Comparison of ENCODE assay signal across 17 cellular contexts in genomic region chrX:25125483-25125882, GRCh38.
DNase-seq lines count a peak whose midpoint lies in the region; ATAC-seq, FAIRE-seq and TF ChIP-seq lines count a peak whose summit lies in the region.
"Had no signal": no experiment of that assay in that cellular context is flagged by ENCODE, and none has a peak within 500 bp of the region (broad histone marks: within the 10 kb centered on the region; RNA-seq: fewer than 3 reads in every experiment).

No MANE protein-coding gene starts in this region.

- intact Hi-C loops in HepG2 (cut with micrococcal nuclease; ENCODE audit: unreplicated experiment), result no loop called here

- H4K20me1 ChIP-seq in HepG2 (ENCODE audit: insufficient read depth, low read length), result no peaks in the 10 kb centered on the region
- H4K20me1 ChIP-seq in osteoblast (ENCODE audit: insufficient read depth, low read length), result no peaks in the 10 kb centered on the region

- H3K9ac ChIP-seq in HepG2 (ENCODE audit: insufficient read depth, low read depth, low read length), result no peak overlapping the region

- H3K4me3 ChIP-seq in HepG2 (replicated peaks in 1 of 3; ENCODE audit: insufficient read depth in 1 of 3, low read depth in 2 of 3, low read length in 3 of 3) (no peak overlapping the region), osteoblast (ENCODE audit: insufficient read depth, low read length) (no peak overlapping the region)
- H3K4me3 ChIP-seq: GM23338 had no signal

- in situ Hi-C loops in HepG2 (cut with HindIII; ENCODE audit: extremely low pct_ligation_motif_present, low pct_unique_long_range_greater_than_20kb), result no loop called here

- no peak for TF ChIP-seq POLR2A in HepG2 (IDR thresholded peaks at IDR 0.05; ENCODE audit: insufficient read depth in 1 of 2, low read depth in 2 of 2, low read length in 2 of 2)

- no peak overlapping the region for H2AFZ ChIP-seq in HepG2 (ENCODE audit: low read length)
- no peak overlapping the region for H2AFZ ChIP-seq in osteoblast (ENCODE audit: low read length)
- H2AFZ ChIP-seq: GM23338 had no signal

- TF ChIP-seq RAD21 in HepG2 (CRISPR knock-in tag; IDR thresholded peaks at IDR 0.05), result no peak

- H3K9me3 ChIP-seq in HepG2 (ENCODE audit: low read length) (no peaks in the 10 kb centered on the region), osteoblast (ENCODE audit: low read depth, low read length) (no peaks in the 10 kb centered on the region)

- H3K27ac ChIP-seq in HepG2 (ENCODE audit: extremely low read length, insufficient read depth, low read length), result no peak overlapping the region
- no peak overlapping the region for H3K27ac ChIP-seq in osteoblast (ENCODE audit: low read depth, low read length)

- CTCF ChIA-PET in HepG2 (lab: Yijun Ruan, JAX; ENCODE audit: low intra/inter-chr PET ratio, low total read pairs), result no interaction called here

- BruUV-seq in HepG2 (replicated peaks; lab: Mats Ljungman, UMichigan), result no TSS peak

- H3K79me2 ChIP-seq in HepG2 (ENCODE audit: insufficient read depth, low read length), result no peaks in the 10 kb centered on the region
- no peaks in the 10 kb centered on the region for H3K79me2 ChIP-seq in osteoblast (ENCODE audit: insufficient read depth, low read length)

- H3K27me3 ChIP-seq in HepG2 (ENCODE audit: control insufficient read depth in 1 of 2, insufficient read depth in 2 of 2, low read length in 2 of 2), result no peaks in the 10 kb centered on the region
- no peaks in the 10 kb centered on the region for H3K27me3 ChIP-seq in osteoblast (ENCODE audit: insufficient read depth, low read length)

- 0% methylated on average over 4 of the region's 4 CpGs for WGBS in HepG2 (ENCODE audit: low lambda C conversion rate)

- peak; percentile 66 for ATAC-seq in HepG2
- ATAC-seq: GM23338 had no signal

- peak; percentile 37 for DNase-seq in NCI-H146 treated with DMSO at 0.1 percent for 48 hours (lab: John Stamatoyannopoulos, UW; ENCODE audit: unreplicated experiment)
- DNase-seq in HepG2 (ENCODE audit: low spot score), result peak; percentile 9
- DNase-seq in osteoblast (ENCODE audit: insufficient read length, low spot score, missing footprints), result peak; percentile 38
- DNase-seq in globus pallidus (ENCODE audit: low spot score), result no peak
- DNase-seq in OCI-M1 (lab: John Stamatoyannopoulos, UW), result no peak
- DNase-seq in NCI-H1092 (lab: John Stamatoyannopoulos, UW), result no peak
- DNase-seq: C1 segment of cervical spinal cord; Calu3; CD4-positive, alpha-beta memory T cell; COR-L47; DMS153; DND-41; H9; HFFc6 had no signal

- TF ChIP-seq CTCF in HepG2 (CRISPR knock-in tag; IDR thresholded peaks at IDR 0.05) (no peak), osteoblast (IDR thresholded peaks at IDR 0.05; ENCODE audit: extremely low read depth, low read depth, low read length) (no peak)

- FAIRE-seq in HepG2 (lab: Jason Lieb, UNC), result peak; percentile 40
- FAIRE-seq: G401.6, GM12892 had no signal

- H3K4me1 ChIP-seq in HepG2 (ENCODE audit: insufficient read depth, low read length), result peaks cover 10% of the 10 kb centered on the region; the same call in 1 of the 2 replicates
- no peaks in the 10 kb centered on the region for H3K4me1 ChIP-seq in osteoblast (ENCODE audit: insufficient read depth, low read length)

- 0 out of 2 replicates have a peak overlapping the region, but pooled peaks have one; percentile 0 for H3K4me2 ChIP-seq in HepG2 (ENCODE audit: low read depth, low read length)
- no peak overlapping the region for H3K4me2 ChIP-seq in osteoblast (ENCODE audit: insufficient read depth, low read length)
- H3K4me2 ChIP-seq: GM23338 had no signal

- H3K36me3 ChIP-seq in HepG2 (replicated peaks in 1 of 2; ENCODE audit: control insufficient read depth in 1 of 2, insufficient read depth in 2 of 2, low read length in 2 of 2), result no peaks in the 10 kb centered on the region
- no peaks in the 10 kb centered on the region for H3K36me3 ChIP-seq in osteoblast (ENCODE audit: insufficient read depth, low read length)

- POLR2A ChIA-PET in HepG2 (lab: Yijun Ruan, JAX), result no interaction called here

- TF ChIP-seq EP300 in HepG2 (IDR thresholded peaks at IDR 0.05; ENCODE audit: low read depth in 2 of 2, low read length in 2 of 2) (no peak), HepG2 (CRISPR knock-in tag; IDR thresholded peaks at IDR 0.05; ENCODE audit: borderline replicate concordance) (no peak)

TF ChIP-seq in HepG2, 621 proteins besides CTCF, POLR2A, EP300 and RAD21:
- TF ChIP-seq HNF4G (IDR thresholded peaks at IDR 0.05; ENCODE audit: borderline replicate concordance, low read depth, low read length) (peak; percentile 31; the same call in 1 of the 2 replicates), HNF4G (CRISPR knock-in tag; IDR thresholded peaks at IDR 0.05; ENCODE audit: borderline replicate concordance, low read depth) (no peak), SP5 (CRISPR knock-in tag; IDR thresholded peaks at IDR 0.05; ENCODE audit: borderline replicate concordance, low read depth) (no peak), DPF2 (CRISPR knock-in tag; IDR thresholded peaks at IDR 0.05; ENCODE audit: borderline replicate concordance, low read depth) (no peak), ZNF841 (CRISPR knock-in tag; IDR thresholded peaks at IDR 0.05; ENCODE audit: borderline replicate concordance) (no peak), ZNF652 (CRISPR knock-in tag; IDR thresholded peaks at IDR 0.05; ENCODE audit: borderline replicate concordance, low read depth) (peak; percentile 89), SOX13 (IDR thresholded peaks at IDR 0.05) (no peak), SOX13 (CRISPR knock-in tag; conservative IDR thresholded peaks at IDR 0.05 in 1 of 2, IDR thresholded peaks at IDR 0.05 in 1 of 2) (0 out of 4 replicates have a peak, but pooled peaks of 1 of the 2 experiments have one; percentile 12), KAT7 (CRISPR knock-in tag; IDR thresholded peaks at IDR 0.05; ENCODE audit: borderline replicate concordance) (no peak), HNF4A (CRISPR knock-in tag; IDR thresholded peaks at IDR 0.05) (peak; percentile 62), ZNF670 (CRISPR knock-in tag; IDR thresholded peaks at IDR 0.05; ENCODE audit: borderline replicate concordance) (no peak), ZNF20 (CRISPR knock-in tag; IDR thresholded peaks at IDR 0.05) (no peak), SMAD3 (CRISPR knock-in tag; IDR thresholded peaks at IDR 0.05) (no peak), SCMH1 (CRISPR knock-in tag; IDR thresholded peaks at IDR 0.05; ENCODE audit: borderline replicate concordance) (no peak), ZBTB20 (CRISPR knock-in tag; IDR thresholded peaks at IDR 0.05; ENCODE audit: borderline replicate concordance, low read depth) (no peak), THAP7 (CRISPR knock-in tag; IDR thresholded peaks at IDR 0.05) (no peak), ZNF543 (CRISPR knock-in tag; IDR thresholded peaks at IDR 0.05) (no peak)
- TF ChIP-seq, protein P1, sequence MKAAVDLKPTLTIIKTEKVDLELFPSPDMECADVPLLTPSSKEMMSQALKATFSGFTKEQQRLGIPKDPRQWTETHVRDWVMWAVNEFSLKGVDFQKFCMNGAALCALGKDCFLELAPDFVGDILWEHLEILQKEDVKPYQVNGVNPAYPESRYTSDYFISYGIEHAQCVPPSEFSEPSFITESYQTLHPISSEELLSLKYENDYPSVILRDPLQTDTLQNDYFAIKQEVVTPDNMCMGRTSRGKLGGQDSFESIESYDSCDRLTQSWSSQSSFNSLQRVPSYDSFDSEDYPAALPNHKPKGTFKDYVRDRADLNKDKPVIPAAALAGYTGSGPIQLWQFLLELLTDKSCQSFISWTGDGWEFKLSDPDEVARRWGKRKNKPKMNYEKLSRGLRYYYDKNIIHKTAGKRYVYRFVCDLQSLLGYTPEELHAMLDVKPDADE (CRISPR knock-in tag; IDR thresholded peaks at IDR 0.05), result no peak
- TF ChIP-seq, protein P2, sequence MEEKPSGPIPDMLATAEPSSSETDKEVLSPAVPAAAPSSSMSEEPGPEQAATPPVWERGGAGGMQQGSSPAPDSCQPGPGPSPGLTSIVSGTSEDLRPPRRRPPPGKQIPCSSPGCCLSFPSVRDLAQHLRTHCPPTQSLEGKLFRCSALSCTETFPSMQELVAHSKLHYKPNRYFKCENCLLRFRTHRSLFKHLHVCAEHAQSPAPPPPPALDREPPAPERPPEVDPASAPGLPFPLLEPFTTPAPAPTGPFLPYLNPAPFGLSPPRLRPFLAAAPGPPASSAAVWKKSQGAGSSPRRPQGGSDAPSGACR (CRISPR knock-in tag; IDR thresholded peaks at IDR 0.05), result no peak
- TF ChIP-seq, protein P3, sequence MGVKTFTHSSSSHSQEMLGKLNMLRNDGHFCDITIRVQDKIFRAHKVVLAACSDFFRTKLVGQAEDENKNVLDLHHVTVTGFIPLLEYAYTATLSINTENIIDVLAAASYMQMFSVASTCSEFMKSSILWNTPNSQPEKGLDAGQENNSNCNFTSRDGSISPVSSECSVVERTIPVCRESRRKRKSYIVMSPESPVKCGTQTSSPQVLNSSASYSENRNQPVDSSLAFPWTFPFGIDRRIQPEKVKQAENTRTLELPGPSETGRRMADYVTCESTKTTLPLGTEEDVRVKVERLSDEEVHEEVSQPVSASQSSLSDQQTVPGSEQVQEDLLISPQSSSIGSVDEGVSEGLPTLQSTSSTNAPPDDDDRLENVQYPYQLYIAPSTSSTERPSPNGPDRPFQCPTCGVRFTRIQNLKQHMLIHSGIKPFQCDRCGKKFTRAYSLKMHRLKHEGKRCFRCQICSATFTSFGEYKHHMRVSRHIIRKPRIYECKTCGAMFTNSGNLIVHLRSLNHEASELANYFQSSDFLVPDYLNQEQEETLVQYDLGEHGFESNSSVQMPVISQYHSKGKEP (CRISPR knock-in tag; IDR thresholded peaks at IDR 0.05), result no peak

Comparison
In these comparisons a context has a peak if more than half of its experiments do, and no peak if none do; other contexts are left out.
1. DNase-seq: peak in NCI-H146 treated with DMSO at 0.1 percent for 48 hours (single experiment), HepG2 (single experiment) and osteoblast (single experiment); none in globus pallidus (single experiment), OCI-M1 (single experiment) and NCI-H1092 (single experiment).